In the genomic region with DNA sequence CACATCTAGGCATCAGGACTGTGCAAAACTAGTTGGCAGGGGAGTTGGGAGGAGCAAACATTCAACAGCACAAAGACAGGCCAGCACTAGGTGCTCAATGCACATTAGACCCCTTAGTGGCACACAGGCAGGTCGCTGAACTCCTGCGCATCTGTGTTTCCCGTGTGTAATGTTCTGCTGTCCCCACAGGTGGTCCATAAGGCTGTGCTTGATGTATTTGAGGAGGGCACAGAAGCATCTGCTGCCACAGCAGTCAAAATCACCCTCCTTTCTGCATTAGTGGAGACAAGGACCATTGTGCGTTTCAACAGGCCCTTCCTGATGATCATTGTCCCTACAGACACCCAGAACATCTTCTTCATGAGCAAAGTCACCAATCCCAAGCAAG, we compare ENCODE assay signal across 27 cellular contexts. TPM values are rescaled to one million over a fixed set of nuclear protein-coding genes. Genes with fewer than 3 reads are reported as not detected.
DNase-seq lines count a peak whose midpoint lies in the region; ATAC-seq, FAIRE-seq and TF ChIP-seq lines count a peak whose summit lies in the region.
"Had no signal": no experiment of that assay in that cellular context is flagged by ENCODE, and none has a peak within 500 bp of the region (broad histone marks: within the 10 kb centered on the region; RNA-seq: fewer than 3 reads in every experiment).

No MANE protein-coding gene starts in this region.

- FAIRE-seq in astrocyte (lab: Jason Lieb, UNC): no peak
- FAIRE-seq in HepG2 (lab: Jason Lieb, UNC): no peak
- FAIRE-seq: A549, D721Med, GM12878, GM19239, H54 had no signal

- no peak overlapping the region for H3K18ac ChIP-seq in trophoblast cell (ENCODE audit: low read length)

- H3K27ac Mint-ChIP-seq in astrocyte (ENCODE audit: unreplicated experiment): peak overlapping the region; percentile 70
- no peak overlapping the region for H3K27ac Mint-ChIP-seq in chondrocyte (ENCODE audit: unreplicated experiment)
- H3K27ac Mint-ChIP-seq: CD14-positive monocyte; CD4-positive, alpha-beta T cell; CD8-positive, alpha-beta memory T cell; GM23338; HFFc6 had no signal

- TF ChIP-seq CTCF in astrocyte (IDR thresholded peaks at IDR 0.05; ENCODE audit: insufficient read depth, low read depth, low read length): no peak
- TF ChIP-seq CTCF in HepG2 (CRISPR knock-in tag; IDR thresholded peaks at IDR 0.05): no peak
- TF ChIP-seq CTCF in spleen (IDR thresholded peaks at IDR 0.05 in 8 of 11, conservative IDR thresholded peaks at IDR 0.05 in 3 of 11): no peak
- TF ChIP-seq CTCF in chondrocyte (IDR thresholded peaks at IDR 0.05): no peak

- ATAC-seq in HepG2 (no peak), GM21786 (IDR thresholded peaks at IDR 0.05; ENCODE audit: unreplicated experiment) (no peak), HG03095 (IDR thresholded peaks at IDR 0.05; ENCODE audit: unreplicated experiment) (no peak)
- ATAC-seq: A549, GM12878, GM23338 had no signal

- H3K4ac ChIP-seq in trophoblast cell (ENCODE audit: low read depth, low read length): no peak overlapping the region

- no peak overlapping the region for H2AK5ac ChIP-seq in trophoblast cell (ENCODE audit: low read length)

- no peak overlapping the region for H3K14ac ChIP-seq in trophoblast cell (ENCODE audit: low read length)

- TF ChIP-seq POLR2A in HepG2 (IDR thresholded peaks at IDR 0.05; ENCODE audit: insufficient read depth in 1 of 2, low read depth in 2 of 2, low read length in 2 of 2) (peak in 1 of 2 experiments; percentile 34; a peak in 2 of 4 replicates), spleen (IDR thresholded peaks at IDR 0.05) (no peak)

- peaks cover 17% of the 10 kb centered on the region for H3K27me3 Mint-ChIP-seq in astrocyte (ENCODE audit: low read depth, unreplicated experiment)
- peaks cover 2% of the 10 kb centered on the region for H3K27me3 Mint-ChIP-seq in chondrocyte (ENCODE audit: low read depth)

- H3K9me3 ChIP-seq in astrocyte (ENCODE audit: insufficient read depth, low read depth, low read length) (peaks cover 13% of the 10 kb centered on the region), HepG2 (ENCODE audit: low read length) (0 out of 2 replicates have a peak, but pooled peaks cover 2% of the 10 kb centered on the region), trophoblast cell (ENCODE audit: insufficient read depth, low read depth, low read length) (peaks cover 15% of the 10 kb centered on the region), spleen (peaks cover 0 to 20% (median 12%) of the 10 kb centered on the region in 8 donors)
- H3K9me3 ChIP-seq: BE2C, HAP-1 had no signal

- H3K79me2 ChIP-seq in astrocyte (ENCODE audit: insufficient read depth, low read length): no peaks in the 10 kb centered on the region
- H3K79me2 ChIP-seq in HepG2 (ENCODE audit: insufficient read depth, low read length): no peaks in the 10 kb centered on the region
- no peaks in the 10 kb centered on the region for H3K79me2 ChIP-seq in trophoblast cell (ENCODE audit: control insufficient read depth, insufficient read depth, low read length, poor library complexity)

- H4K8ac ChIP-seq in trophoblast cell (ENCODE audit: low read depth, low read length): no peak overlapping the region

- H3K23ac ChIP-seq in trophoblast cell (ENCODE audit: low read length): peak overlapping the region; percentile 14

- no peak overlapping the region for H3K4me2 ChIP-seq in astrocyte (ENCODE audit: low read length)
- H3K4me2 ChIP-seq in HepG2 (ENCODE audit: low read depth, low read length): no peak overlapping the region
- no peak overlapping the region for H3K4me2 ChIP-seq in trophoblast cell (ENCODE audit: low read length)
- H3K4me2 ChIP-seq: A549; BLaER1 treated with 17β-estradiol and CSF1 and Interleukin-3, amounts not matched to agents 10 nM and 100 nM; GM23338 had no signal

- DNase-seq in astrocyte (ENCODE audit: low read depth) (no peak), HepG2 (ENCODE audit: low spot score) (no peak), trophoblast cell (no peak), spleen (peak; percentile 20), chondrocyte (ENCODE audit: low spot score) (no peak)
- DNase-seq: 8988T; ACHN; AML-193; BE2C; CD4-positive, alpha-beta T cell; CD8-positive, alpha-beta memory T cell; DMS 273 treated with DMSO at 0.1 percent for 48 hours; DMS79; EL; GDM1; HFFc6 had no signal

- 92% methylated on average over 4 of the region's 4 CpGs for WGBS in HepG2 (ENCODE audit: low lambda C conversion rate)
- WGBS in trophoblast cell (ENCODE audit: extremely low coverage, insufficient coverage, insufficient read length): no CpG with 5 or more reads among the region's 4 CpGs
- 80 to 100% (median 88%) methylated on average over 3 to 4 of the region's 4 CpGs for WGBS in spleen, 5 donors

- H2BK12ac ChIP-seq in trophoblast cell (ENCODE audit: low read length): no peak overlapping the region

- H3K4me3 ChIP-seq in astrocyte (ENCODE audit: insufficient read depth, low read depth, low read length) (no peak overlapping the region), HepG2 (replicated peaks in 1 of 3; ENCODE audit: insufficient read depth in 1 of 3, low read depth in 2 of 3, low read length in 3 of 3) (no peak overlapping the region), trophoblast cell (ENCODE audit: low read depth, low read length) (no peak overlapping the region), spleen (no peak overlapping the region)
- H3K4me3 ChIP-seq: A549; BLaER1 treated with 17β-estradiol and CSF1 and Interleukin-3, amounts not matched to agents 10 nM and 100 nM; GM12878; GM23338; HAP-1 had no signal

- no peak overlapping the region for H4K91ac ChIP-seq in trophoblast cell (ENCODE audit: low read depth, low read length)

- POLR2A ChIA-PET in HepG2 (lab: Yijun Ruan, JAX): interaction anchor here (0.8 to 19.0 kb wide), 6 partner anchors 8 to 83 kb away, joined by 3 to 638 read pairs (median 10); partner anchors contain the start of gene SERPINA3

- H3K9ac ChIP-seq in astrocyte (ENCODE audit: low read length): no peak overlapping the region
- H3K9ac ChIP-seq in HepG2 (ENCODE audit: insufficient read depth, low read depth, low read length): no peak overlapping the region
- no peak overlapping the region for H3K9ac ChIP-seq in trophoblast cell (ENCODE audit: low read length)
- H3K9ac ChIP-seq: BLaER1 treated with 17β-estradiol and CSF1 and Interleukin-3, amounts not matched to agents 10 nM and 100 nM had no signal

- no peak for TF ChIP-seq EP300 in HepG2 (IDR thresholded peaks at IDR 0.05; ENCODE audit: low read depth in 2 of 2, low read length in 2 of 2)
- TF ChIP-seq EP300 in HepG2 (CRISPR knock-in tag; IDR thresholded peaks at IDR 0.05; ENCODE audit: borderline replicate concordance): no peak

- H3K79me1 ChIP-seq in trophoblast cell (ENCODE audit: low read length): no peaks in the 10 kb centered on the region

- H3K36me3 Mint-ChIP-seq in astrocyte (ENCODE audit: low read depth, unreplicated experiment) (peaks cover 10% of the 10 kb centered on the region), chondrocyte (ENCODE audit: low read depth) (peaks cover 6% of the 10 kb centered on the region)
- H3K36me3 Mint-ChIP-seq: CD14-positive monocyte; CD8-positive, alpha-beta memory T cell had no signal

- no TSS peak for BruUV-seq in HepG2 (replicated peaks; lab: Mats Ljungman, UMichigan)

- no peak overlapping the region for H4K12ac ChIP-seq in trophoblast cell (ENCODE audit: low read depth, low read length)

- intact Hi-C loops in HepG2 (cut with micrococcal nuclease; ENCODE audit: unreplicated experiment): no loop called here
- intact Hi-C loops in spleen (cut with DNase I; ENCODE audit: low total_unique reads): no loop called here

- no peak overlapping the region for H2BK120ac ChIP-seq in trophoblast cell (ENCODE audit: insufficient read depth, low read length, poor library complexity)

- H3K4me1 ChIP-seq in astrocyte (ENCODE audit: insufficient read depth, low read length) (peaks cover 14% of the 10 kb centered on the region), HepG2 (ENCODE audit: insufficient read depth, low read length) (peaks cover 38% of the 10 kb centered on the region), trophoblast cell (ENCODE audit: control insufficient read depth in 1 of 2, insufficient read depth in 2 of 2, low read length in 2 of 2) (no peaks in the 10 kb centered on the region), spleen (no peaks in the 10 kb centered on the region)
- H3K4me1 ChIP-seq: A549; BE2C; BLaER1 treated with 17β-estradiol and CSF1 and Interleukin-3, amounts not matched to agents 10 nM and 100 nM; HAP-1 had no signal

- H2BK5ac ChIP-seq in trophoblast cell (ENCODE audit: low read depth, low read length, poor library complexity): no peak overlapping the region

- H3K27ac ChIP-seq in astrocyte (ENCODE audit: low read depth, low read length): no peak overlapping the region
- H3K27ac ChIP-seq in HepG2 (ENCODE audit: extremely low read length, insufficient read depth, low read length): no peak overlapping the region
- H3K27ac ChIP-seq in trophoblast cell (ENCODE audit: low read depth, low read length): no peak overlapping the region
- H3K27ac ChIP-seq in spleen: no peak overlapping the region
- H3K27ac ChIP-seq: A549; BLaER1 treated with 17β-estradiol and CSF1 and Interleukin-3, amounts not matched to agents 10 nM and 100 nM had no signal

- H3K4me1 Mint-ChIP-seq in astrocyte (ENCODE audit: low read depth, unreplicated experiment): peaks cover 6% of the 10 kb centered on the region
- no peaks in the 10 kb centered on the region for H3K4me1 Mint-ChIP-seq in chondrocyte (ENCODE audit: low read depth)
- H3K4me1 Mint-ChIP-seq: CD14-positive monocyte; CD8-positive, alpha-beta memory T cell; GM23338 had no signal

- H4K20me1 ChIP-seq in astrocyte (ENCODE audit: insufficient read depth, low read length): no peaks in the 10 kb centered on the region
- peaks cover 14% of the 10 kb centered on the region; the same call in 1 of the 2 replicates for H4K20me1 ChIP-seq in HepG2 (ENCODE audit: insufficient read depth, low read length)
- H4K20me1 ChIP-seq: BLaER1 treated with 17β-estradiol and CSF1 and Interleukin-3, amounts not matched to agents 10 nM and 100 nM had no signal

- in situ Hi-C loops in HepG2 (cut with HindIII; ENCODE audit: extremely low pct_ligation_motif_present, low pct_unique_long_range_greater_than_20kb): no loop called here

- H3K4me3 Mint-ChIP-seq in astrocyte (ENCODE audit: unreplicated experiment) (no peak overlapping the region), chondrocyte (ENCODE audit: unreplicated experiment) (no peak overlapping the region)
- H3K4me3 Mint-ChIP-seq: CD14-positive monocyte; CD4-positive, alpha-beta T cell; CD8-positive, alpha-beta memory T cell; GM23338; HFFc6 had no signal

- H3K27me3 ChIP-seq in astrocyte (ENCODE audit: insufficient read depth, low read length) (peaks cover 4% of the 10 kb centered on the region), HepG2 (ENCODE audit: control insufficient read depth in 1 of 2, insufficient read depth in 2 of 2, low read length in 2 of 2) (no peaks in the 10 kb centered on the region), trophoblast cell (ENCODE audit: insufficient read depth, low read length) (no peaks in the 10 kb centered on the region), spleen (replicated peaks in 1 of 7) (peaks cover 0 to 38% (median 0%) of the 10 kb centered on the region in 7 donors)
- H3K27me3 ChIP-seq: BE2C; BLaER1 treated with 17β-estradiol and CSF1 and Interleukin-3, amounts not matched to agents 10 nM and 100 nM had no signal

- H3K36me3 ChIP-seq in astrocyte (ENCODE audit: insufficient read depth, low read length) (no peaks in the 10 kb centered on the region), HepG2 (replicated peaks in 1 of 2; ENCODE audit: control insufficient read depth in 1 of 2, insufficient read depth in 2 of 2, low read length in 2 of 2) (peaks cover 33 to 61% of the 10 kb centered on the region in 2 experiments), trophoblast cell (ENCODE audit: control insufficient read depth in 1 of 2, insufficient read depth in 2 of 2, low read length in 2 of 2) (no peaks in the 10 kb centered on the region), spleen (no peaks in the 10 kb centered on the region)
- H3K36me3 ChIP-seq: BE2C; BLaER1 treated with 17β-estradiol and CSF1 and Interleukin-3, amounts not matched to agents 10 nM and 100 nM; HAP-1 had no signal

- H3K9me3 Mint-ChIP-seq in astrocyte (ENCODE audit: unreplicated experiment) (peaks cover 20% of the 10 kb centered on the region), chondrocyte (ENCODE audit: low read depth) (peaks cover 21% of the 10 kb centered on the region)
- H3K9me3 Mint-ChIP-seq: CD4-positive, alpha-beta T cell had no signal

- CTCF ChIA-PET in HepG2 (lab: Yijun Ruan, JAX; ENCODE audit: low intra/inter-chr PET ratio, low total read pairs): no interaction called here

- TF ChIP-seq RAD21 in HepG2 (CRISPR knock-in tag; IDR thresholded peaks at IDR 0.05): no peak

- H2AFZ ChIP-seq in astrocyte (ENCODE audit: low read depth, low read length): no peak overlapping the region
- H2AFZ ChIP-seq in HepG2 (ENCODE audit: low read length): no peak overlapping the region
- no peak overlapping the region for H2AFZ ChIP-seq in trophoblast cell (ENCODE audit: insufficient read depth, low read length, poor library complexity)
- H2AFZ ChIP-seq: GM23338 had no signal

RNA-seq across cellular contexts. Expression of gene SERPINA3, which starts 11.2 kb away (rescaled TPM):
- 1.3 and 2.9 TPM in 2 replicates for total RNA-seq in astrocyte
- total RNA-seq in HepG2 (2016; rRNA removed; fragmentation: Illumina TruSeq; extraction: Trizol): 433 and 825 TPM in 2 replicates
- total RNA-seq in HepG2 (2016; cell fraction: cytosol; rRNA removed; fragmentation: Illumina TruSeq; extraction: Trizol; ENCODE audit: low read depth): 141 and 152 TPM in 2 replicates
- total RNA-seq in HepG2 (2016; cell fraction: insoluble cytoplasmic fraction; rRNA removed; fragmentation: Illumina TruSeq; extraction: Trizol): 426 and 840 TPM in 2 replicates
- 232 and 248 TPM in 2 replicates for total RNA-seq in HepG2 (2016; cell fraction: membrane; rRNA removed; fragmentation: Illumina TruSeq; extraction: Trizol)
- total RNA-seq in HepG2 (2016; cell fraction: nucleus; rRNA removed; fragmentation: Illumina TruSeq; extraction: Trizol): 726 and 813 TPM in 2 replicates
- polyA plus RNA-seq in HepG2 (2011; rRNA removed): 2,200 and 3,367 TPM in 2 replicates
- polyA plus RNA-seq in HepG2 (2011; cell fraction: cytosol; rRNA removed): 3,577 and 4,656 TPM in 2 replicates
- 1,545 and 2,325 TPM in 2 replicates for polyA plus RNA-seq in HepG2 (2011; cell fraction: nucleus; rRNA removed)
- 306 and 2,041 TPM in 2 replicates for polyA plus RNA-seq in HepG2 (2012)
- 168 and 171 TPM in 2 replicates for polyA plus RNA-seq in HepG2 (2016; cell fraction: cytosol; fragmentation: Illumina TruSeq; extraction: Trizol; ENCODE audit: low read depth)
- polyA plus RNA-seq in HepG2 (2016; cell fraction: insoluble cytoplasmic fraction; fragmentation: Illumina TruSeq; extraction: Trizol; ENCODE audit: low read depth): 463 and 467 TPM in 2 replicates
- polyA plus RNA-seq in HepG2 (2016; cell fraction: membrane; fragmentation: Illumina TruSeq; extraction: Trizol; ENCODE audit: low read depth): 216 and 234 TPM in 2 replicates
- 1,122 and 1,162 TPM in 2 replicates for polyA plus RNA-seq in HepG2 (2016; cell fraction: nucleus; fragmentation: Illumina TruSeq; extraction: Trizol; ENCODE audit: insufficient read depth, low read depth)
- 0.47 and 1,312 TPM in 2 replicates for polyA minus RNA-seq in HepG2 (2011; rRNA and poly(A)+ RNA removed; ENCODE audit: low replicate concordance)
- polyA minus RNA-seq in HepG2 (2011; cell fraction: cytosol; rRNA and poly(A)+ RNA removed): 680 and 1,323 TPM in 2 replicates
- polyA minus RNA-seq in HepG2 (2011; cell fraction: nucleus; rRNA and poly(A)+ RNA removed): 461 and 851 TPM in 2 replicates
- 1.0 and 1.1 TPM in 2 replicates for polyA plus RNA-seq in trophoblast cell (2013)
- 10 to 100 TPM in 4 of 7 donors, 1 to 10 TPM in 3; 3.4 to 29.7 (median 10.1) TPM for total RNA-seq in spleen
- polyA plus RNA-seq in spleen: 10 to 100 TPM in 2 of 3 donors, 1 to 10 TPM in 1; 8.5 to 88.3 (median 10.3) TPM
- 3.6 to 4.6 TPM (median 3.9 TPM) in 3 replicates for total RNA-seq in chondrocyte
- total RNA-seq: CD4-positive, alpha-beta T cell; CD8-positive, alpha-beta memory T cell; GM23338; HFFc6 had no signal
- polyA plus RNA-seq: CD14-positive monocyte; CD8-positive, alpha-beta memory T cell; GM12878; GM23338 had no signal

RNA-seq across cellular contexts. Expression of gene SERPINA5, which starts 42.2 kb away (rescaled TPM):
- total RNA-seq in astrocyte (0.23 and 0.36 TPM in 2 replicates), HepG2 (2016; rRNA removed; fragmentation: Illumina TruSeq; extraction: Trizol) (237 and 498 TPM in 2 replicates), spleen (100 to 1,000 TPM in 6 of 7 donors, 10 to 100 TPM in 1; 67.3 to 216 (median 169) TPM), chondrocyte (0.50 to 0.54 TPM in 2 of 3 replicates, not detected in the other)
- 71.6 and 82.2 TPM in 2 replicates for total RNA-seq in HepG2 (2016; cell fraction: cytosol; rRNA removed; fragmentation: Illumina TruSeq; extraction: Trizol; ENCODE audit: low read depth)
- total RNA-seq in HepG2 (2016; cell fraction: insoluble cytoplasmic fraction; rRNA removed; fragmentation: Illumina TruSeq; extraction: Trizol): 219 and 507 TPM in 2 replicates
- total RNA-seq in HepG2 (2016; cell fraction: membrane; rRNA removed; fragmentation: Illumina TruSeq; extraction: Trizol): 187 and 205 TPM in 2 replicates
- 372 and 429 TPM in 2 replicates for total RNA-seq in HepG2 (2016; cell fraction: nucleus; rRNA removed; fragmentation: Illumina TruSeq; extraction: Trizol)
- polyA plus RNA-seq in HepG2 (2011; rRNA removed) (449 and 569 TPM in 2 replicates), spleen (10 to 100 TPM; 11.5 to 58.2 (median 41.4) TPM)
- polyA plus RNA-seq in HepG2 (2011; cell fraction: cytosol; rRNA removed): 331 and 435 TPM in 2 replicates
- 165 and 220 TPM in 2 replicates for polyA plus RNA-seq in HepG2 (2011; cell fraction: nucleus; rRNA removed)
- polyA plus RNA-seq in HepG2 (2012): 423 and 569 TPM in 2 replicates
- 81.2 and 88.3 TPM in 2 replicates for polyA plus RNA-seq in HepG2 (2016; cell fraction: cytosol; fragmentation: Illumina TruSeq; extraction: Trizol; ENCODE audit: low read depth)
- 241 and 254 TPM in 2 replicates for polyA plus RNA-seq in HepG2 (2016; cell fraction: insoluble cytoplasmic fraction; fragmentation: Illumina TruSeq; extraction: Trizol; ENCODE audit: low read depth)
- 159 and 171 TPM in 2 replicates for polyA plus RNA-seq in HepG2 (2016; cell fraction: membrane; fragmentation: Illumina TruSeq; extraction: Trizol; ENCODE audit: low read depth)
- polyA plus RNA-seq in HepG2 (2016; cell fraction: nucleus; fragmentation: Illumina TruSeq; extraction: Trizol; ENCODE audit: insufficient read depth, low read depth): 573 and 590 TPM in 2 replicates
- polyA minus RNA-seq in HepG2 (2011; rRNA and poly(A)+ RNA removed; ENCODE audit: low replicate concordance): 0.30 and 414 TPM in 2 replicates
- polyA minus RNA-seq in HepG2 (2011; cell fraction: cytosol; rRNA and poly(A)+ RNA removed): 176 and 231 TPM in 2 replicates
- 87.0 and 105 TPM in 2 replicates for polyA minus RNA-seq in HepG2 (2011; cell fraction: nucleus; rRNA and poly(A)+ RNA removed)
- 0.57 and 0.78 TPM in 2 replicates for polyA plus RNA-seq in trophoblast cell (2013)
- total RNA-seq: CD4-positive, alpha-beta T cell; CD8-positive, alpha-beta memory T cell; HFFc6 had no signal
- polyA plus RNA-seq: CD14-positive monocyte; CD8-positive, alpha-beta memory T cell; GM12878 had no signal

Comparison
In these comparisons a context has a peak if more than half of its experiments do, and no peak if none do; other contexts are left out.
1. RNA of gene SERPINA3, which starts 11.2 kb away (total RNA-seq): 141 to 840 TPM in HepG2; 3.4 to 29.7 TPM in spleen, 3.6 to 4.6 TPM in chondrocyte and 1.3 to 2.9 TPM in astrocyte; every median in the first group is over 4 times any median in the second.
2. RNA of gene SERPINA5, which starts 42.2 kb away (total RNA-seq): 71.6 to 507 TPM in HepG2 and 67.3 to 216 TPM in spleen; 0.50 to 0.54 TPM in chondrocyte and 0.23 to 0.36 TPM in astrocyte; every median in the first group is over 10 times any median in the second.